ENCODE assay signal across 17 cellular contexts in the genomic region with DNA sequence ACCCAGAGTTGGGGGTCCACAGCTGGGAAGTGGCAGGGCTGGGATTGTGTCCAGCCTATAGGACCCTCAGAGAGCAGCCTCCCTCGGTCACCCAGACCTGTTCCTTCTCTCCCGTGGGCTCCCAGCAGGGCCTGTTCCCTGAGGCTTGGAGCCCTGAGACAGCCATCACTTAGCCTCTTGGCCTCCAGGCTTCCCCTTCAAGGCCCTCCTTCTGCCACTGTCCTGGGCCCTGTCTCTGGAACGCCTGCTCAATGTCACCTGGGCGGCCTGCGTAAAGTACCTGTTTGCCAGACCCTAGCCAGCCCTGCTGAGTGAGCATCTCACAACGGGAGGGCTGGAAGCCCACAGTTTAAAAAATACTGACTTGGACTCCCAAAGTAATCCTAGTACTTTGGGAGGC. TPM values are rescaled to one million over a fixed set of nuclear protein-coding genes. Genes with fewer than 3 reads are reported as not detected.
DNase-seq lines count a peak whose midpoint lies in the region; ATAC-seq and TF ChIP-seq lines count a peak whose summit lies in the region.
"Had no signal": no experiment of that assay in that cellular context is flagged by ENCODE, and none has a peak within 500 bp of the region (broad histone marks: within the 10 kb centered on the region; RNA-seq: fewer than 3 reads in every experiment).

No MANE protein-coding gene starts in this region.

- H3K27ac ChIP-seq in left ventricle myocardium inferior (replicated peaks) (peak overlapping the region; percentile 89), esophagus squamous epithelium (peak overlapping the region in 3 of 4 donors; percentile 21 to 71 (median 63)), sigmoid colon (peak overlapping the region in 3 of 4 donors; percentile 14 to 63 (median 30))
- H3K27ac ChIP-seq: A549, GM23248, thoracic aorta had no signal

- DNase-seq in left ventricle myocardium inferior = no peak
- DNase-seq in Right ventricle myocardium inferior (ENCODE audit: missing footprints) = no peak
- DNase-seq in esophagus squamous epithelium (lab: John Stamatoyannopoulos, UW) = no peak
- no peak for DNase-seq in sigmoid colon
- DNase-seq in stimulated activated naive CD4-positive, alpha-beta T cell (lab: John Stamatoyannopoulos, UW) = no peak
- DNase-seq in T-helper 1 cell = no peak
- no peak for DNase-seq in DMS53 (lab: John Stamatoyannopoulos, UW)
- DNase-seq: activated CD4-positive, alpha-beta T cell treated with anti-CD3 and anti-CD28 coated beads, Interleukin-2, amount 50 U/mL, for 4 hours; activated naive CD8-positive, alpha-beta T cell treated with anti-CD3 and anti-CD28 coated beads for 36 hours; activated T-cell treated with anti-CD3 and anti-CD28 coated beads, Interleukin-2, amount 50 U/mL, for 4 hours; CD4-positive, CD25-positive, alpha-beta regulatory T cell; endodermal cell; NCI-H526 treated with DMSO at 0.1 percent for 48 hours had no signal

- intact Hi-C loops in left ventricle myocardium inferior (cut with micrococcal nuclease) = no loop called here
- intact Hi-C loops in Right ventricle myocardium inferior (cut with DNase I) = no loop called here
- intact Hi-C loops in esophagus squamous epithelium (cut with DNase I) = no loop called here
- intact Hi-C loops in sigmoid colon (cut with DNase I) = no loop called here

- no peaks in the 10 kb centered on the region for H3K36me3 ChIP-seq in left ventricle myocardium inferior
- H3K36me3 ChIP-seq in esophagus squamous epithelium = no peaks in the 10 kb centered on the region
- no peaks in the 10 kb centered on the region for H3K36me3 ChIP-seq in sigmoid colon
- H3K36me3 ChIP-seq: thoracic aorta had no signal

- TF ChIP-seq POLR2A in esophagus squamous epithelium (IDR thresholded peaks at IDR 0.05) (no peak), sigmoid colon (IDR thresholded peaks at IDR 0.05) (no peak)

- TF ChIP-seq CTCF in left ventricle myocardium inferior (IDR thresholded peaks at IDR 0.05; ENCODE audit: borderline replicate concordance) (no peak), esophagus squamous epithelium (IDR thresholded peaks at IDR 0.05) (no peak), sigmoid colon (IDR thresholded peaks at IDR 0.05) (no peak)

- ATAC-seq in Right ventricle myocardium inferior (no peak), GM21447 (IDR thresholded peaks at IDR 0.05; ENCODE audit: unreplicated experiment) (no peak)
- ATAC-seq: activated T-cell treated with anti-CD3 and anti-CD28 coated beads, Interleukin-2, amount 50 U/mL, for 4 hours had no signal

- H3K4me3 ChIP-seq in left ventricle myocardium inferior (no peak overlapping the region), esophagus squamous epithelium (no peak overlapping the region), sigmoid colon (no peak overlapping the region)
- H3K4me3 ChIP-seq: A549, GM23248, thoracic aorta had no signal

- TF ChIP-seq EP300 in sigmoid colon (IDR thresholded peaks at IDR 0.05) = no peak

- peaks cover 75% of the 10 kb centered on the region for H3K4me1 ChIP-seq in left ventricle myocardium inferior
- peaks cover 0 to 59% (median 10%) of the 10 kb centered on the region in 3 donors for H3K4me1 ChIP-seq in esophagus squamous epithelium
- H3K4me1 ChIP-seq in sigmoid colon = peaks cover 0 to 3% (median under 1%) of the 10 kb centered on the region in 4 donors
- H3K4me1 ChIP-seq: A549 had no signal

- H3K27me3 ChIP-seq in left ventricle myocardium inferior (ENCODE audit: low read depth) = peaks cover 11% of the 10 kb centered on the region
- peaks cover 0 to 23% (median 3%) of the 10 kb centered on the region in 4 donors for H3K27me3 ChIP-seq in esophagus squamous epithelium
- peaks cover 5 to 12% (median 6%) of the 10 kb centered on the region in 3 donors for H3K27me3 ChIP-seq in sigmoid colon

- WGBS in esophagus squamous epithelium, 2 donors = 75 to 100% methylated on average over 2 of the region's 6 CpGs
- WGBS in sigmoid colon, 2 donors = 92 to 93% methylated on average over 6 of the region's 6 CpGs

- H3K9me3 ChIP-seq in left ventricle myocardium inferior (replicated peaks) = no peaks in the 10 kb centered on the region
- H3K9me3 ChIP-seq in esophagus squamous epithelium = no peaks in the 10 kb centered on the region
- no peaks in the 10 kb centered on the region for H3K9me3 ChIP-seq in sigmoid colon
- H3K9me3 ChIP-seq: A549, thoracic aorta had no signal

RNA-seq across cellular contexts. Expression of gene MGAT3, which starts 6.5 kb away (rescaled TPM):
- total RNA-seq in left ventricle myocardium inferior (3.2 TPM), Right ventricle myocardium inferior (5.9 TPM), esophagus squamous epithelium (1 to 10 TPM in 1 of 4 donors, under 1 TPM in 3; 0.08 to 1.3 (median 0.62) TPM), sigmoid colon (1 to 10 TPM in 3 of 4 donors, under 1 TPM in 1; 0.99 to 1.4 (median 1.2) TPM)
- polyA plus RNA-seq in sigmoid colon = 1 to 10 TPM in 1 of 3 donors, under 1 TPM in 2; 0.60 to 8.1 (median 0.92) TPM
- total RNA-seq: GM23248 had no signal
- polyA plus RNA-seq: CD4-positive, CD25-positive, alpha-beta regulatory T cell; GM23248 had no signal

RNA-seq across cellular contexts. Expression of gene MIEF1, which starts 38.8 kb away (rescaled TPM):
- total RNA-seq in left ventricle myocardium inferior = 15.5 TPM
- total RNA-seq in Right ventricle myocardium inferior = 17.3 TPM
- total RNA-seq in esophagus squamous epithelium = 10 to 100 TPM; 21.4 to 34.2 (median 23.9) TPM
- 10 to 100 TPM; 11.8 to 19.7 (median 14.2) TPM for total RNA-seq in sigmoid colon
- 10 to 100 TPM in 2 of 3 donors, 1 to 10 TPM in 1; 9.0 to 25.4 (median 11.6) TPM for polyA plus RNA-seq in sigmoid colon

RNA-seq across cellular contexts. Expression of gene ATF4, which starts 57.1 kb away (rescaled TPM):
- 193 TPM for total RNA-seq in left ventricle myocardium inferior
- 204 TPM for total RNA-seq in Right ventricle myocardium inferior
- 100 to 1,000 TPM; 170 to 288 (median 234) TPM for total RNA-seq in esophagus squamous epithelium
- total RNA-seq in sigmoid colon = 100 to 1,000 TPM; 483 to 651 (median 631) TPM
- polyA plus RNA-seq in sigmoid colon = 100 to 1,000 TPM; 423 to 446 (median 444) TPM

Comparison
In these comparisons a context has a peak if more than half of its experiments do, and no peak if none do; other contexts are left out.
1. H3K27ac ChIP-seq: peak in every context shown above with its lines; median percentile 89 in left ventricle myocardium inferior; 63 in esophagus squamous epithelium; 30 in sigmoid colon.